In the genomic region with DNA sequence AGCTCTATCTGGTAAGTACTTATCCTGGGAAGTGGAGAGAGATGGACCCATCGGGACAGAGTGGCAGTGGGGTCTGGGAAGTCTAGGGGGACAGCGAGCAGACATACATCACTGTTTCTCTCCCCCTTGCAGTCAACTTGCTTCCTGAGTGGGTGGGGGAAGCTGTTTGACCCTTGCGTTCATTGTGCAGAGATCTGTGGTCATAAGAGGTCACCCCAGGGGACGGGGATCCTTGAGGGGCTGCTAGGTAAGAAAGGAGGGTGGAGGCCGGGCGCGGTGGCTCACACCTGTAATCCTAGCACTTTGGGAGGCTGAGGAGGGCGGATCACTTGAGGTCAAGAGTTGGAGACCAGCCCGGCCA, we compare ENCODE assay signal across 11 cellular contexts. TPM values are rescaled to one million over a fixed set of nuclear protein-coding genes. Genes with fewer than 3 reads are reported as not detected.
A peak's percentile ranks its signal among the peaks of the same experiment; 100 is the strongest.
DNase-seq lines count a peak whose midpoint lies in the region; ATAC-seq and TF ChIP-seq lines count a peak whose summit lies in the region.
"Had no signal": no experiment of that assay in that cellular context is flagged by ENCODE, and none has a peak within 500 bp of the region (broad histone marks: within the 10 kb centered on the region; RNA-seq: fewer than 3 reads in every experiment).

No MANE protein-coding gene starts in this region.

- peaks cover 42% of the 10 kb centered on the region for H3K79me2 ChIP-seq in SU-DHL-6 (ENCODE audit: insufficient read depth, low read length)

- H3K27me3 ChIP-seq in SU-DHL-6 (ENCODE audit: low read length) = no peaks in the 10 kb centered on the region
- H3K27me3 ChIP-seq in thoracic aorta (replicated peaks; ENCODE audit: insufficient read depth) = no peaks in the 10 kb centered on the region
- H3K27me3 ChIP-seq: pancreas had no signal

- DNase-seq in activated T-cell treated with anti-CD3 and anti-CD28 coated beads, Interleukin-2, amount 50 U/mL, for 72 hours = no peak
- DNase-seq in activated T-cell treated with anti-CD3 and anti-CD28 coated beads for 4 hours (no peak), germinal center (ENCODE audit: low spot score) (peak; percentile 16), thoracic aorta (ENCODE audit: low spot score) (no peak), NCI-H1048 (lab: John Stamatoyannopoulos, UW) (no peak), NCI-H1092 (lab: John Stamatoyannopoulos, UW) (no peak)
- DNase-seq in effector CD4-positive, alpha-beta T cell = no peak
- DNase-seq: NCI-H2227 treated with DMSO at 0.1 percent for 48 hours, PC-3 had no signal

- H3K4me3 Mint-ChIP-seq in activated T-cell treated with anti-CD3 and anti-CD28 coated beads, Interleukin-2, amount 50 U/mL, for 72 hours = peak overlapping the region; percentile 78 to 96

- H3K9me3 ChIP-seq in SU-DHL-6 (ENCODE audit: insufficient read depth, low read length) (no peaks in the 10 kb centered on the region), thoracic aorta (peaks cover 6% of the 10 kb centered on the region)
- H3K9me3 ChIP-seq: pancreas had no signal

- H3K9me3 Mint-ChIP-seq in activated T-cell treated with anti-CD3 and anti-CD28 coated beads, Interleukin-2, amount 50 U/mL, for 72 hours = peaks cover 4 to 11% of the 10 kb centered on the region in 2 donors

- H3K27ac ChIP-seq in SU-DHL-6 (ENCODE audit: low read depth, low read length) (peak overlapping the region; percentile 100), thoracic aorta (no peak overlapping the region)
- H3K27ac ChIP-seq: pancreas had no signal

- H3K4me3 ChIP-seq in SU-DHL-6 (ENCODE audit: insufficient read depth, low read length, poor library complexity, severe bottlenecking) (peak overlapping the region; percentile 83), thoracic aorta (peak overlapping the region; percentile 15)
- H3K4me3 ChIP-seq: pancreas had no signal

- H3K4me2 ChIP-seq in SU-DHL-6 (ENCODE audit: low read depth, low read length, poor library complexity, severe bottlenecking) = peak overlapping the region; percentile 86

- peaks cover 63% of the 10 kb centered on the region for H3K4me1 Mint-ChIP-seq in activated T-cell treated with anti-CD3 and anti-CD28 coated beads, Interleukin-2, amount 50 U/mL, for 72 hours (ENCODE audit: low read depth)

- H3K9ac ChIP-seq in SU-DHL-6 (ENCODE audit: low read length) = peak overlapping the region; percentile 75

- H3K36me3 ChIP-seq in SU-DHL-6 (ENCODE audit: low read length) (0 out of 2 replicates have a peak, but pooled peaks cover 4% of the 10 kb centered on the region), thoracic aorta (no peaks in the 10 kb centered on the region)
- H3K36me3 ChIP-seq: pancreas had no signal

- no peaks in the 10 kb centered on the region for H3K9me2 ChIP-seq in SU-DHL-6 (replicated peaks; ENCODE audit: insufficient read depth, low read length)

- no peaks in the 10 kb centered on the region for H4K20me1 ChIP-seq in SU-DHL-6 (ENCODE audit: low read depth, low read length)

- peak; percentile 7 to 9 for ATAC-seq in activated T-cell treated with anti-CD3 and anti-CD28 coated beads, Interleukin-2, amount 50 U/mL, for 72 hours (replicated peaks in 1 of 2)
- ATAC-seq in thoracic aorta (ENCODE audit: insufficient number of reproducible peaks, low FRiP score, low read depth) = no peak
- ATAC-seq: PC-3 had no signal

- TF ChIP-seq CTCF in SU-DHL-6 (IDR thresholded peaks at IDR 0.05; ENCODE audit: insufficient read depth, low read length, poor library complexity, severe bottlenecking) (no peak), thoracic aorta (IDR thresholded peaks at IDR 0.05) (no peak)

- no peaks in the 10 kb centered on the region for H3K4me1 ChIP-seq in thoracic aorta (ENCODE audit: control insufficient read depth in 1 of 2, low read depth in 2 of 2)
- H3K4me1 ChIP-seq: pancreas had no signal

- no peak overlapping the region for H2AFZ ChIP-seq in SU-DHL-6 (ENCODE audit: low read depth, low read length, severe bottlenecking)

- peak overlapping the region; percentile 82 for H3K27ac Mint-ChIP-seq in activated T-cell treated with anti-CD3 and anti-CD28 coated beads, Interleukin-2, amount 50 U/mL, for 72 hours

- no peaks in the 10 kb centered on the region for H3K27me3 Mint-ChIP-seq in activated T-cell treated with anti-CD3 and anti-CD28 coated beads, Interleukin-2, amount 50 U/mL, for 72 hours (ENCODE audit: low read depth)

- peaks cover 54% of the 10 kb centered on the region for H3F3A ChIP-seq in SU-DHL-6 (ENCODE audit: insufficient read depth)

- H3K36me3 Mint-ChIP-seq in activated T-cell treated with anti-CD3 and anti-CD28 coated beads, Interleukin-2, amount 50 U/mL, for 72 hours (ENCODE audit: insufficient read depth in 2 of 2) = peaks cover 12 to 18% of the 10 kb centered on the region in 2 donors

RNA-seq across cellular contexts. Expression of a gene that starts 0.5 kb away (rescaled TPM):
- total RNA-seq in activated T-cell treated with anti-CD3 and anti-CD28 coated beads, Interleukin-2, amount 50 U/mL, for 72 hours = 10 to 100 TPM; 32.8 to 42.7 TPM
- total RNA-seq in thoracic aorta = 10 to 100 TPM; 21.8 to 22.7 TPM

RNA-seq across cellular contexts. Expression of a gene that starts 55.0 kb away (rescaled TPM):
- total RNA-seq in activated T-cell treated with anti-CD3 and anti-CD28 coated beads, Interleukin-2, amount 50 U/mL, for 72 hours = 1 to 10 TPM; 8.7 TPM
- total RNA-seq in thoracic aorta = 100 to 1,000 TPM; 102 to 116 TPM

Comparison
In these comparisons a context has a peak if more than half of its experiments do, and no peak if none do; other contexts are left out.
1. RNA of a gene that starts 55.0 kb away (total RNA-seq): 102 to 116 TPM in thoracic aorta; 8.7 TPM in activated T-cell treated with anti-CD3 and anti-CD28 coated beads, Interleukin-2, amount 50 U/mL, for 72 hours; every median in the first group is over 10 times any median in the second.